Comparison of ENCODE assay signal across 8 cellular contexts in the genomic region with DNA sequence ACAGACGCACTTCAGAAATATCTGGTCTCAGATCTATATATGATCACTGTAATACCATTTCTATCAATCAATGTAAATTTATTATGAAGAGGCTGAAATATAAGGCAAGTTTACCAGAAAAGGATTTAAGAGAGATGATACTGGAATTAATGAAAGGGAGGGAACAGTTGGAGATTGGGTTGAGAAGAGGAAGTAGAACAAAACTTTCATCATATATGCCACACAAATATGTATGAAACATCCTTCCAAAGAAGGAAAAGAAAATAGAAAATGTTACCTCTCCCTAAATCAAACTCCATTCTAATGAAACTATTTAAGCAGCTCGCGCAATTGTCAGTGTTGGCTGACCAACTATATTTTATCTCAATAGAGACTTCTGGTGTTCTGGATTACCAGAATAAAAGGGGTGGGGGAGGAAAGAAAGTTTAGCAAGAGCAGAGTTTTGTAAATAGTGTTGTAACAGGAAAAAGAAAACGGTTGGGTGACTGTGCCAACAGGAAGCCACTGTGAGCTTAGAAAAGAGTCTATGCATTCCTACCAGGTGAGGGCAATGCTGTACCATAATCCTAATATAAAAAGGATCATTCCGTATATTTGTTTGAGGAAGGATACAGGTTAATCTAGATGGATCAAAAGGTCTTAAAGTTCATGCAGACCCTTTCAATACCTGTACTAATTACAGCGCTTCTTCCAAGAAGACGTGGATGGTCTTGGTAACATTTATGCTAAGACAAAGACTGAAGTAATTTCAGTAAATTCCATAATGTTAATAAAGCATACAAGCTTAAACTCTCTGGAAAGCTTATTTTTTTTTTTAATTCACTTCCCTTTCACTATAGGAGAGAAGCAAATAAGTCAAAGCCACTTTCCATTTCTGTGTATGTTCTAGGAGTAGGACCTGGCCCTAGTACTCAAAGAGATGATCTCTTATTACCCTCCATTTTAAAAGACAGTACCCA. TPM values are rescaled to one million over a fixed set of nuclear protein-coding genes. Genes with fewer than 3 reads are reported as not detected.
DNase-seq lines count a peak whose midpoint lies in the region; ATAC-seq and TF ChIP-seq lines count a peak whose summit lies in the region.

No MANE protein-coding gene starts in this region.

- 55% methylated on average over 5 of the region's 7 CpGs for WGBS in HUES64

- no peaks in the 10 kb centered on the region for H3K4me1 ChIP-seq in HUES64 (ENCODE audit: insufficient read depth, low read length)

- H3K9me3 ChIP-seq in HUES64 (ENCODE audit: insufficient read depth, low read depth, low read length): peaks cover 21% of the 10 kb centered on the region

- peak in 55 of 56 donors; percentile 24 to 72 (median 50) for TF ChIP-seq CTCF in dorsolateral prefrontal cortex (IDR thresholded peaks at IDR 0.05 in 54 of 56, conservative IDR thresholded peaks at IDR 0.05 in 2 of 56; ENCODE audit: low read depth in 1 of 56, partially characterized antibody in 56 of 56)

- H3K27ac ChIP-seq in HUES64 (ENCODE audit: low read depth, low read length) (peak overlapping the region; percentile 14; the same call in 1 of the 2 replicates), dorsolateral prefrontal cortex (peak overlapping the region in 26 of 59 donors; percentile 1 to 70 (median 20))

- no peak overlapping the region for H3K9ac ChIP-seq in HUES64 (ENCODE audit: low read depth, low read length)

- H3K36me3 ChIP-seq in HUES64 (ENCODE audit: insufficient read depth, low read length): peaks cover 23% of the 10 kb centered on the region

- intact Hi-C loops in dorsolateral prefrontal cortex (cut with DNase I): no loop called here

- H3K4me3 ChIP-seq in HUES64 (ENCODE audit: low read length) (no peak overlapping the region), dorsolateral prefrontal cortex (peak overlapping the region in 1 of 59 donors; percentile 19)

- ATAC-seq in HG02610 (IDR thresholded peaks at IDR 0.05; ENCODE audit: unreplicated experiment) (no peak), HG02840 (IDR thresholded peaks at IDR 0.05; ENCODE audit: low FRiP score, unreplicated experiment) (no peak)

- no peaks in the 10 kb centered on the region for H3K27me3 ChIP-seq in HUES64 (ENCODE audit: insufficient read depth, low read length)
- no peaks in the 10 kb centered on the region for H3K27me3 ChIP-seq in dorsolateral prefrontal cortex

- DNase-seq in DMS153 treated with DMSO at 0.1 percent for 48 hours (lab: John Stamatoyannopoulos, UW; ENCODE audit: unreplicated experiment): peak; percentile 51
- DNase-seq in SIG-M5 treated with dmso at 0.1 percent for 504 hours (lab: John Stamatoyannopoulos, UW; ENCODE audit: unreplicated experiment): peak; percentile 97
- DNase-seq in dorsolateral prefrontal cortex: no peak
- peak; percentile 13 for DNase-seq in midbrain (lab: John Stamatoyannopoulos, UW)
- DNase-seq in activated CD4-positive, CD25-positive, alpha-beta regulatory T cell (lab: John Stamatoyannopoulos, UW): no peak

RNA-seq across cellular contexts. Expression of a gene that starts 14.5 kb away (rescaled TPM):
- polyA plus RNA-seq in HUES64 (2013, experiment 1 of 2): 25.0 TPM
- polyA plus RNA-seq in HUES64 (2013, experiment 2 of 2): 28.2 TPM
- total RNA-seq in dorsolateral prefrontal cortex: 10 to 100 TPM in 118 of 120 experiments, 1 to 10 TPM in 2; 9.3 to 25.5 (median 15.7) TPM

RNA-seq across cellular contexts. Expression of a gene that starts 24.7 kb away (rescaled TPM):
- polyA plus RNA-seq in HUES64 (2013, experiment 1 of 2): 39.7 TPM
- 39.6 TPM for polyA plus RNA-seq in HUES64 (2013, experiment 2 of 2)
- total RNA-seq in dorsolateral prefrontal cortex: 10 to 100 TPM; 18.9 to 70.3 (median 40.0) TPM

RNA-seq across cellular contexts. Expression of a gene that starts 43.9 kb away (rescaled TPM):
- 0.90 TPM for polyA plus RNA-seq in HUES64 (2013, experiment 1 of 2)
- polyA plus RNA-seq in HUES64 (2013, experiment 2 of 2): 0.70 TPM
- 10 to 100 TPM in 3 of 120 experiments, 1 to 10 TPM in 117; 1.6 to 12.9 (median 4.6) TPM for total RNA-seq in dorsolateral prefrontal cortex

Comparison
In these comparisons a context has a peak if more than half of its experiments do, and no peak if none do; other contexts are left out.
1. DNase-seq: peak in DMS153 treated with DMSO at 0.1 percent for 48 hours (single experiment), SIG-M5 treated with dmso at 0.1 percent for 504 hours (single experiment) and midbrain (single experiment); none in dorsolateral prefrontal cortex (0 of 10) and activated CD4-positive, CD25-positive, alpha-beta regulatory T cell (0 of 4).